Comparison of ENCODE assay signal across 1 cellular context in the genomic region with DNA sequence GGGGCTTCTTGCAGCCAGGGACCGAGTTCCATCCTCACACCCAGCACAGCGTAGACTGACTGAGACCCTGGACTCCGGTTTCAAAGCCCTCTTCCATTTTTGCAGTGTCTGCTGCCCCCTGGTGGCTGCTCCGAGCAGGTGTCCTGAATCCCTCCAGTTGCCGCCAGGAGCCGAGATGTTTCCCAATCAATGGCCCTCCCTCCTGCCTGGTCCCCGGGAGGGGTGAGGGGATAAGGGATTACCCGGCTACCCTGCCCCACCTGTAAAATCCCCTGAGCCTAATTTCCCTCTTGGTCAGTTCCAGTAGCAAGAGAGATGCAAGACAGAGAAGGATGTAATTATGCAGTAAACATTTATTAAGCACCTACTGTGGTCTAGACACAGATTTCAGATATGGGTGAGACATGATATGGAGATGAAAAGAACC.
TF ChIP-seq lines count a peak whose summit lies in the region.

No MANE protein-coding gene starts in this region.

TF ChIP-seq in K562, 482 proteins besides CTCF, POLR2A, EP300 and RAD21 (continued from another document):
- no peak for TF ChIP-seq UBTF (IDR thresholded peaks at IDR 0.05; ENCODE audit: borderline replicate concordance in 1 of 2, low read depth in 2 of 2, low read length in 2 of 2)
- TF ChIP-seq RUNX1 (IDR thresholded peaks at IDR 0.05; ENCODE audit: low read depth): no peak
- TF ChIP-seq RBM17 (IDR thresholded peaks at IDR 0.05; ENCODE audit: borderline replicate concordance, low read depth, low read length): no peak
- no peak for TF ChIP-seq TCF7 (IDR thresholded peaks at IDR 0.05; ENCODE audit: borderline replicate concordance)
- no peak for TF ChIP-seq BMI1 (IDR thresholded peaks at IDR 0.05; ENCODE audit: low read length)
- TF ChIP-seq, protein P1, sequence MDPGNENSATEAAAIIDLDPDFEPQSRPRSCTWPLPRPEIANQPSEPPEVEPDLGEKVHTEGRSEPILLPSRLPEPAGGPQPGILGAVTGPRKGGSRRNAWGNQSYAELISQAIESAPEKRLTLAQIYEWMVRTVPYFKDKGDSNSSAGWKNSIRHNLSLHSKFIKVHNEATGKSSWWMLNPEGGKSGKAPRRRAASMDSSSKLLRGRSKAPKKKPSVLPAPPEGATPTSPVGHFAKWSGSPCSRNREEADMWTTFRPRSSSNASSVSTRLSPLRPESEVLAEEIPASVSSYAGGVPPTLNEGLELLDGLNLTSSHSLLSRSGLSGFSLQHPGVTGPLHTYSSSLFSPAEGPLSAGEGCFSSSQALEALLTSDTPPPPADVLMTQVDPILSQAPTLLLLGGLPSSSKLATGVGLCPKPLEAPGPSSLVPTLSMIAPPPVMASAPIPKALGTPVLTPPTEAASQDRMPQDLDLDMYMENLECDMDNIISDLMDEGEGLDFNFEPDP (CRISPR knock-in tag; IDR thresholded peaks at IDR 0.05): no peak
